1 cellular context compared by ENCODE assay signal in the genomic region with DNA sequence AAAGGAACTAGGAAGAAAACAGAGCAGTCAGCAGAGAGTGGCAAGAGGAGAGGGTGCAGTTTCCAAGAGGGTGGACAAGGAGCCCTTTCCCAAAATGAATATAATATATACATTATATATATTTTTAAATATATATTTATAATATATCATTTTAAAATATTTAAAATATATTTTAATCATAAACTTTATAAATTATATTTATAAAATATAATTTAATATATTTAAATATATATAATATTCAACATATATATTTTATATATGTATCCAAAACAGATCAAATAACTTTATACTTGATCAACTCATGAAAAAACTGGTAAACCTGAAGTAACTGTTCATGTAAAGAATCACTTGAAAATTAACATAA.
TF ChIP-seq lines count a peak whose summit lies in the region.

No MANE protein-coding gene starts in this region.

TF ChIP-seq in A549, 52 proteins besides CTCF, POLR2A, EP300 and RAD21 (continued from another document):
- TF ChIP-seq, protein P1, sequence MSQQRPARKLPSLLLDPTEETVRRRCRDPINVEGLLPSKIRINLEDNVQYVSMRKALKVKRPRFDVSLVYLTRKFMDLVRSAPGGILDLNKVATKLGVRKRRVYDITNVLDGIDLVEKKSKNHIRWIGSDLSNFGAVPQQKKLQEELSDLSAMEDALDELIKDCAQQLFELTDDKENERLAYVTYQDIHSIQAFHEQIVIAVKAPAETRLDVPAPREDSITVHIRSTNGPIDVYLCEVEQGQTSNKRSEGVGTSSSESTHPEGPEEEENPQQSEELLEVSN (IDR thresholded peaks at IDR 0.05; ENCODE audit: borderline replicate concordance, low read depth) = no peak
- no peak for TF ChIP-seq CBX2 (IDR thresholded peaks at IDR 0.05; ENCODE audit: borderline replicate concordance, low read depth)
- no peak for TF ChIP-seq GATA3 (IDR thresholded peaks at IDR 0.05; ENCODE audit: borderline replicate concordance)
- TF ChIP-seq, protein P2, sequence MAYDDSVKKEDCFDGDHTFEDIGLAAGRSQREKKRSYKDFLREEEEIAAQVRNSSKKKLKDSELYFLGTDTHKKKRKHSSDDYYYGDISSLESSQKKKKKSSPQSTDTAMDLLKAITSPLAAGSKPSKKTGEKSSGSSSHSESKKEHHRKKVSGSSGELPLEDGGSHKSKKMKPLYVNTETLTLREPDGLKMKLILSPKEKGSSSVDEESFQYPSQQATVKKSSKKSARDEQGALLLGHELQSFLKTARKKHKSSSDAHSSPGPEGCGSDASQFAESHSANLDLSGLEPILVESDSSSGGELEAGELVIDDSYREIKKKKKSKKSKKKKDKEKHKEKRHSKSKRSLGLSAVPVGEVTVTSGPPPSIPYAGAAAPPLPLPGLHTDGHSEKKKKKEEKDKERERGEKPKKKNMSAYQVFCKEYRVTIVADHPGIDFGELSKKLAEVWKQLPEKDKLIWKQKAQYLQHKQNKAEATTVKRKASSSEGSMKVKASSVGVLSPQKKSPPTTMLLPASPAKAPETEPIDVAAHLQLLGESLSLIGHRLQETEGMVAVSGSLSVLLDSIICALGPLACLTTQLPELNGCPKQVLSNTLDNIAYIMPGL (CRISPR knock-in tag; IDR thresholded peaks at IDR 0.05; ENCODE audit: borderline replicate concordance) = no peak
- no peak for TF ChIP-seq HDAC2 (IDR thresholded peaks at IDR 0.05)
- no peak for TF ChIP-seq HOXB5 (CRISPR knock-in tag; IDR thresholded peaks at IDR 0.05)
- TF ChIP-seq, protein P3, sequence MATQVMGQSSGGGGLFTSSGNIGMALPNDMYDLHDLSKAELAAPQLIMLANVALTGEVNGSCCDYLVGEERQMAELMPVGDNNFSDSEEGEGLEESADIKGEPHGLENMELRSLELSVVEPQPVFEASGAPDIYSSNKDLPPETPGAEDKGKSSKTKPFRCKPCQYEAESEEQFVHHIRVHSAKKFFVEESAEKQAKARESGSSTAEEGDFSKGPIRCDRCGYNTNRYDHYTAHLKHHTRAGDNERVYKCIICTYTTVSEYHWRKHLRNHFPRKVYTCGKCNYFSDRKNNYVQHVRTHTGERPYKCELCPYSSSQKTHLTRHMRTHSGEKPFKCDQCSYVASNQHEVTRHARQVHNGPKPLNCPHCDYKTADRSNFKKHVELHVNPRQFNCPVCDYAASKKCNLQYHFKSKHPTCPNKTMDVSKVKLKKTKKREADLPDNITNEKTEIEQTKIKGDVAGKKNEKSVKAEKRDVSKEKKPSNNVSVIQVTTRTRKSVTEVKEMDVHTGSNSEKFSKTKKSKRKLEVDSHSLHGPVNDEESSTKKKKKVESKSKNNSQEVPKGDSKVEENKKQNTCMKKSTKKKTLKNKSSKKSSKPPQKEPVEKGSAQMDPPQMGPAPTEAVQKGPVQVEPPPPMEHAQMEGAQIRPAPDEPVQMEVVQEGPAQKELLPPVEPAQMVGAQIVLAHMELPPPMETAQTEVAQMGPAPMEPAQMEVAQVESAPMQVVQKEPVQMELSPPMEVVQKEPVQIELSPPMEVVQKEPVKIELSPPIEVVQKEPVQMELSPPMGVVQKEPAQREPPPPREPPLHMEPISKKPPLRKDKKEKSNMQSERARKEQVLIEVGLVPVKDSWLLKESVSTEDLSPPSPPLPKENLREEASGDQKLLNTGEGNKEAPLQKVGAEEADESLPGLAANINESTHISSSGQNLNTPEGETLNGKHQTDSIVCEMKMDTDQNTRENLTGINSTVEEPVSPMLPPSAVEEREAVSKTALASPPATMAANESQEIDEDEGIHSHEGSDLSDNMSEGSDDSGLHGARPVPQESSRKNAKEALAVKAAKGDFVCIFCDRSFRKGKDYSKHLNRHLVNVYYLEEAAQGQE (IDR thresholded peaks at IDR 0.05) = no peak
TF ChIP-seq in A549: peak in this region for 0.
